8 cellular contexts compared by ENCODE assay signal in the genomic region with DNA sequence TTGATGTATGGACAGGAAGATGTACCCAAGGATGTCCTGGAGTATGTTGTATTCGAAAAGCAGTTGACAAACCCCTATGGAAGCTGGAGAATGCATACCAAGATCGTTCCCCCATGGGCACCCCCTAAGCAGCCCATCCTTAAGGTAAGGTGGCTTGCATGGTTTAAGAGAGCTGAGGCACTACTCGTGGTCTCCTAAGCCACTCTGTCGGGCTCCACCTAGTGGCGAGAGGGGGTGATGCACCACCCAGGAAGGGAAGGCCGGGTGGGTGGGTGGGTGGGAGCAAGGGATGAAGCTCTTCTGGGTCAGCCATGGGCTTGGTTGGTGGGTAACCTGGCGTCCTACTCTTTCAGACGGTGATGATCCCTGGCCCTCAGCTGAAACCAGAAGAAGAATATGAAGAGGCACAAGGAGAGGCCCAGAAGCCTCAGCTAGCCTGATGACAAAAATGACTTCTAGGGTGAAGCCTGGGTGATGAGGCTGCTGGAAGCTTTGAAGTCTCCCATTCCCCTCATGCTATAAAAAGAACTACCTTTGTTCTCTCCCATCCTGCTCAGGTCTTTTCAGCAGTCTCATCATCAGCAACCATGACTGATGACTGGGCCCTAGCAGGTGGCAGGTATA.
DNase-seq lines count a peak whose midpoint lies in the region; ATAC-seq and TF ChIP-seq lines count a peak whose summit lies in the region.

No MANE protein-coding gene starts in this region.

- TF ChIP-seq CTCF in choroid plexus epithelial cell (conservative IDR thresholded peaks at IDR 0.05; ENCODE audit: low read depth, low read length): peak; percentile 72

- DNase-seq in DMS 273 (lab: John Stamatoyannopoulos, UW; ENCODE audit: unreplicated experiment) (peak; percentile 85), DMS 273 treated with DMSO at 0.1 percent for 48 hours (lab: John Stamatoyannopoulos, UW) (no peak), NAMALWA (ENCODE audit: low spot score) (peak; percentile 82), choroid plexus epithelial cell (ENCODE audit: low read depth) (peak; percentile 71), medulla oblongata (ENCODE audit: extremely low spot score) (peak; percentile 53)
- DNase-seq in activated CD4-positive, alpha-beta T cell treated with anti-CD3 and anti-CD28 coated beads for 48 hours: peak; percentile 84
- DNase-seq in stimulated activated CD8-positive, alpha-beta memory T cell treated with anti-CD3 and anti-CD28 coated beads, Interleukin-4, amount 100 ng/mL, for 1 hour (ENCODE audit: low read depth in 2 of 2, low spot score in 1 of 2): peak; percentile 39 to 47

- H3K4me3 ChIP-seq in choroid plexus epithelial cell (ENCODE audit: low read depth, low read length): no peak overlapping the region

- no peak for ATAC-seq in HG03521 (IDR thresholded peaks at IDR 0.05; ENCODE audit: unreplicated experiment)
